ENCODE assay signal across 27 cellular contexts in genomic region chr1:245388687-245389086, GRCh38.
"Had no signal": no experiment of that assay in that cellular context is flagged by ENCODE, and none has a peak within 500 bp of the region (broad histone marks: within the 10 kb centered on the region; RNA-seq: fewer than 3 reads in every experiment).

No MANE protein-coding gene starts in this region.

- H3K27me3 ChIP-seq: brain microvascular endothelial cell had no signal

- H3K4me3 Mint-ChIP-seq: activated CD4-positive, alpha-beta memory T cell treated with anti-CD3 and anti-CD28 coated beads for 36 hours; activated CD4-positive, alpha-beta T cell treated with anti-CD3 and anti-CD28 coated beads, Interleukin-2, amount 10 ng/mL, durations not matched to agents 7 days and 5 days; activated naive CD4-positive, alpha-beta T cell treated with anti-CD3 and anti-CD28 coated beads for 36 hours; activated naive CD8-positive, alpha-beta T cell; activated T-helper 17 cell treated with anti-CD3 and anti-CD28 coated beads, Interleukin-2, amount 50 U/mL, for 72 hours; T-cell had no signal

- H3K27me3 Mint-ChIP-seq: T-cell had no signal

- H3K4me1 Mint-ChIP-seq: activated CD4-positive, alpha-beta T cell treated with anti-CD3 and anti-CD28 coated beads, Interleukin-2, amount 10 ng/mL, durations not matched to agents 7 days and 5 days; activated T-helper 17 cell treated with anti-CD3 and anti-CD28 coated beads, Interleukin-2, amount 50 U/mL, for 72 hours had no signal

- H3K27ac ChIP-seq: brain microvascular endothelial cell, SK-N-MC, VCaP had no signal

- H3K4me3 ChIP-seq: SK-N-MC had no signal

- H3K9me3 Mint-ChIP-seq: activated CD4-positive, alpha-beta memory T cell treated with anti-CD3 and anti-CD28 coated beads for 36 hours; activated CD4-positive, alpha-beta T cell treated with anti-CD3 and anti-CD28 coated beads, Interleukin-2, amount 10 ng/mL, durations not matched to agents 7 days and 5 days; activated T-helper 17 cell treated with anti-CD3 and anti-CD28 coated beads, Interleukin-2, amount 50 U/mL, for 72 hours had no signal

- H3K36me3 ChIP-seq: brain microvascular endothelial cell had no signal

- H3K36me3 Mint-ChIP-seq: activated CD4-positive, alpha-beta memory T cell treated with anti-CD3 and anti-CD28 coated beads for 36 hours; T-cell had no signal

- H3K27ac Mint-ChIP-seq: activated CD4-positive, alpha-beta memory T cell treated with anti-CD3 and anti-CD28 coated beads for 36 hours; activated CD4-positive, alpha-beta T cell treated with anti-CD3 and anti-CD28 coated beads, Interleukin-2, amount 10 ng/mL, durations not matched to agents 7 days and 5 days; activated naive CD4-positive, alpha-beta T cell treated with anti-CD3 and anti-CD28 coated beads for 36 hours; activated naive CD8-positive, alpha-beta T cell; activated T-helper 17 cell treated with anti-CD3 and anti-CD28 coated beads, Interleukin-2, amount 50 U/mL, for 72 hours; T-cell had no signal

- DNase-seq: activated CD4-positive, alpha-beta memory T cell treated with anti-CD3 and anti-CD28 coated beads for 36 hours; activated CD4-positive, alpha-beta T cell treated with anti-CD3 and anti-CD28 coated beads, Interleukin-2, amount 10 ng/mL, durations not matched to agents 7 days and 5 days; activated CD4-positive, CD25-positive, alpha-beta regulatory T cell; activated gamma-delta T cell; activated naive CD4-positive, alpha-beta T cell treated with anti-CD3 and anti-CD28 coated beads for 36 hours; activated T-cell treated with anti-CD3 and anti-CD28 coated beads for 4 hours; activated T-cell treated with anti-CD3 and anti-CD28 coated beads, Interleukin-2, amount 50 U/mL, for 48 hours; amygdala; brain microvascular endothelial cell; caudate nucleus; MM.1S; NCI-H1105; NCI-H1436; NCI-H1694 treated with DMSO at 0.1 percent for 48 hours; NCI-H2029 treated with DMSO at 0.1 percent for 48 hours; NCI-H510A treated with DMSO at 0.1 percent for 48 hours; NCI-H69; NK-92 treated with Interleukin-12 subunit alpha and Interleukin-12 subunit beta, amount 100 ng/mL, for 24 hours; OCI-M1; RPMI8226; T-cell; T-helper 2 cell; T1000 had no signal
